ENCODE assay signal across 8 cellular contexts in genomic region chr1:155084722-155085503, GRCh38. TPM values are rescaled to one million over a fixed set of nuclear protein-coding genes. Genes with fewer than 3 reads are reported as not detected.
A peak's percentile ranks its signal among the peaks of the same experiment; 100 is the strongest.
DNase-seq lines count a peak whose midpoint lies in the region; ATAC-seq and TF ChIP-seq lines count a peak whose summit lies in the region.

No MANE protein-coding gene starts in this region.

- peaks cover 46% of the 10 kb centered on the region for H3K27me3 ChIP-seq in endodermal cell (ENCODE audit: control insufficient read depth, insufficient read depth, low read length, poor library complexity, severe bottlenecking)

- H3K36me3 ChIP-seq in endodermal cell (ENCODE audit: control insufficient read depth, insufficient read depth, low read length) = no peaks in the 10 kb centered on the region

- peak overlapping the region; percentile 96 for H3K4me3 Mint-ChIP-seq in Calu3 (ENCODE audit: low read depth, unreplicated experiment)
- H3K4me3 Mint-ChIP-seq in activated CD8-positive, alpha-beta memory T cell treated with anti-CD3 and anti-CD28 coated beads, Interleukin-2, amount 10 ng/mL, durations not matched to agents 7 days and 5 days = peak overlapping the region; percentile 92
- peak overlapping the region; percentile 88 for H3K4me3 Mint-ChIP-seq in endodermal cell

- WGBS in endodermal cell (ENCODE audit: insufficient coverage in 1 of 2, insufficient read length in 1 of 2), 2 experiments = 0% methylated on average over 32 to 67 of the region's 67 CpGs

- CTCF ChIA-PET in Calu3 (lab: Charles Lee) = interaction anchor here (0.6 to 2.2 kb wide), 24 partner anchors 9 to 416 kb away, joined by 3 to 28 read pairs (median 8); partner anchors contain the start of genes ADAM15, EFNA4, KCNN3 and KRTCAP2
- CTCF ChIA-PET in activated CD8-positive, alpha-beta memory T cell treated with anti-CD3 and anti-CD28 coated beads, Interleukin-2, amount 10 ng/mL, durations not matched to agents 7 days and 5 days (lab: Charles Lee) = interaction anchor here (0.7 to 5.5 kb wide), 50 partner anchors 9 to 700 kb away, joined by 3 to 319 read pairs (median 6); partner anchors contain the start of genes ADAM15, DCST1, DCST2 and DPM3

- H3K27ac ChIP-seq in endodermal cell (ENCODE audit: low read depth, low read length) = peak overlapping the region; percentile 66

- TF ChIP-seq CTCF in Calu3 (IDR thresholded peaks at IDR 0.05; ENCODE audit: unreplicated experiment) = peak; percentile 88
- peak; percentile 96 for TF ChIP-seq CTCF in endodermal cell (conservative IDR thresholded peaks at IDR 0.05)

- peak; percentile 68 for ATAC-seq in GM21390 (IDR thresholded peaks at IDR 0.05; ENCODE audit: unreplicated experiment)
- peak; percentile 85 for ATAC-seq in activated CD8-positive, alpha-beta memory T cell treated with anti-CD3 and anti-CD28 coated beads, Interleukin-2, amount 10 ng/mL, durations not matched to agents 7 days and 5 days

- H3K4me3 ChIP-seq in endodermal cell (ENCODE audit: low read length) = peak overlapping the region; percentile 93

- no peaks in the 10 kb centered on the region for H3K9me3 ChIP-seq in endodermal cell (ENCODE audit: control insufficient read depth, low read length)

- H3K36me3 Mint-ChIP-seq in Calu3 (ENCODE audit: insufficient read depth, unreplicated experiment) = peaks cover 37% of the 10 kb centered on the region
- no peaks in the 10 kb centered on the region for H3K36me3 Mint-ChIP-seq in activated CD8-positive, alpha-beta memory T cell treated with anti-CD3 and anti-CD28 coated beads, Interleukin-2, amount 10 ng/mL, durations not matched to agents 7 days and 5 days
- no peaks in the 10 kb centered on the region for H3K36me3 Mint-ChIP-seq in endodermal cell (ENCODE audit: low read depth)

- peak overlapping the region; percentile 62 for H3K27ac Mint-ChIP-seq in Calu3 (ENCODE audit: unreplicated experiment)
- H3K27ac Mint-ChIP-seq in activated CD8-positive, alpha-beta memory T cell treated with anti-CD3 and anti-CD28 coated beads, Interleukin-2, amount 10 ng/mL, durations not matched to agents 7 days and 5 days = peak overlapping the region; percentile 94
- H3K27ac Mint-ChIP-seq in endodermal cell = peak overlapping the region; percentile 97

- H3K4me1 Mint-ChIP-seq in Calu3 (ENCODE audit: low read depth, unreplicated experiment) (peaks cover 44% of the 10 kb centered on the region), endodermal cell (peaks cover 10% of the 10 kb centered on the region)
- H3K4me1 Mint-ChIP-seq in activated CD8-positive, alpha-beta memory T cell treated with anti-CD3 and anti-CD28 coated beads, Interleukin-2, amount 10 ng/mL, durations not matched to agents 7 days and 5 days = peaks cover 32% of the 10 kb centered on the region

- H3K9ac ChIP-seq in endodermal cell (ENCODE audit: extremely low read depth, low read length, poor library complexity, severe bottlenecking) = peak overlapping the region; percentile 44

- H3K9me3 Mint-ChIP-seq in Calu3 (ENCODE audit: low read depth, unreplicated experiment) = no peaks in the 10 kb centered on the region
- H3K9me3 Mint-ChIP-seq in activated CD8-positive, alpha-beta memory T cell treated with anti-CD3 and anti-CD28 coated beads, Interleukin-2, amount 10 ng/mL, durations not matched to agents 7 days and 5 days (ENCODE audit: low read depth) = no peaks in the 10 kb centered on the region
- no peaks in the 10 kb centered on the region for H3K9me3 Mint-ChIP-seq in endodermal cell

- BruUV-seq in Calu3 (replicated peaks; lab: Mats Ljungman, UMichigan) = no TSS peak

- no peaks in the 10 kb centered on the region for H3K4me1 ChIP-seq in endodermal cell (ENCODE audit: control insufficient read depth, insufficient read depth, low read length)

- intact Hi-C loops in Calu3 (cut with micrococcal nuclease; ENCODE audit: unreplicated experiment) = loop anchor here (1.0 to 5.0 kb wide), 3 partner anchors 22 to 526 kb away; partner anchors contain the start of genes EFNA4 and UBE2Q1

- H3K27me3 Mint-ChIP-seq in Calu3 (ENCODE audit: unreplicated experiment) (peaks cover 44% of the 10 kb centered on the region), endodermal cell (ENCODE audit: insufficient read depth) (peaks cover 57% of the 10 kb centered on the region)
- peaks cover 33% of the 10 kb centered on the region for H3K27me3 Mint-ChIP-seq in activated CD8-positive, alpha-beta memory T cell treated with anti-CD3 and anti-CD28 coated beads, Interleukin-2, amount 10 ng/mL, durations not matched to agents 7 days and 5 days

- DNase-seq in Calu3 (peak; percentile 97), HUDEP-2 (lab: John Stamatoyannopoulos, UW; ENCODE audit: unreplicated experiment in 76 of 76) (peak in 72 of 76 experiments; percentile 50 to 98 (median 84)), NOMO-1 treated with DMSO at 0.1 percent for 48 hours (lab: John Stamatoyannopoulos, UW; ENCODE audit: unreplicated experiment) (peak; percentile 97), endodermal cell (peak; percentile 98), mesenteric fat pad (ENCODE audit: low spot score) (peak; percentile 98)
- peak; percentile 95 for DNase-seq in activated CD8-positive, alpha-beta memory T cell treated with anti-CD3 and anti-CD28 coated beads, Interleukin-2, amount 10 ng/mL, durations not matched to agents 7 days and 5 days
- DNase-seq in stimulated activated CD8-positive, alpha-beta memory T cell treated with anti-CD3 and anti-CD28 coated beads, Interleukin-15, amount 100 ng/mL, for 1 hour (ENCODE audit: low read depth) = peak; percentile 77

RNA-seq across cellular contexts. Expression of gene EFNA3, which starts 6.3 kb away (rescaled TPM):
- 1.7 and 3.4 TPM in 2 replicates for total RNA-seq in Calu3 (2022)
- total RNA-seq in activated CD8-positive, alpha-beta memory T cell treated with anti-CD3 and anti-CD28 coated beads, Interleukin-2, amount 10 ng/mL, durations not matched to agents 7 days and 5 days = 1 to 10 TPM; 1.9 to 2.8 TPM
- 1 to 10 TPM; 3.1 to 6.0 TPM for total RNA-seq in endodermal cell
- polyA plus RNA-seq in endodermal cell (2013, experiment 1 of 2) = 19.9 TPM
- 19.0 TPM for polyA plus RNA-seq in endodermal cell (2013, experiment 2 of 2)
- 0.58 TPM for total RNA-seq in mesenteric fat pad

RNA-seq across cellular contexts. Expression of gene EFNA4, which starts 21.4 kb away (rescaled TPM):
- total RNA-seq in Calu3 (2022) (12.6 and 13.9 TPM in 2 replicates), endodermal cell (10 to 100 TPM; 15.9 to 17.9 TPM), mesenteric fat pad (3.1 TPM)
- 1 to 10 TPM; 3.8 to 5.3 TPM for total RNA-seq in activated CD8-positive, alpha-beta memory T cell treated with anti-CD3 and anti-CD28 coated beads, Interleukin-2, amount 10 ng/mL, durations not matched to agents 7 days and 5 days
- polyA plus RNA-seq in endodermal cell (2013, experiment 1 of 2) = 30.7 TPM
- polyA plus RNA-seq in endodermal cell (2013, experiment 2 of 2) = 29.6 TPM

RNA-seq across cellular contexts. Expression of gene ADAM15, which starts 33.8 kb away (rescaled TPM):
- total RNA-seq in Calu3 (2022) (99.1 and 103 TPM in 2 replicates), endodermal cell (10 to 100 TPM; 13.4 to 16.5 TPM), mesenteric fat pad (176 TPM)
- total RNA-seq in activated CD8-positive, alpha-beta memory T cell treated with anti-CD3 and anti-CD28 coated beads, Interleukin-2, amount 10 ng/mL, durations not matched to agents 7 days and 5 days = 10 to 100 TPM; 41.7 to 47.5 TPM
- polyA plus RNA-seq in endodermal cell (2013, experiment 1 of 2) = 26.5 TPM
- polyA plus RNA-seq in endodermal cell (2013, experiment 2 of 2) = 27.3 TPM

RNA-seq across cellular contexts. Expression of gene EFNA1, which starts 42.8 kb away (rescaled TPM):
- total RNA-seq in Calu3 (2022) = 33.7 and 41.7 TPM in 2 replicates
- not detected for total RNA-seq in activated CD8-positive, alpha-beta memory T cell treated with anti-CD3 and anti-CD28 coated beads, Interleukin-2, amount 10 ng/mL, durations not matched to agents 7 days and 5 days
- 1 to 10 TPM; 3.6 to 5.0 TPM for total RNA-seq in endodermal cell
- 4.0 TPM for polyA plus RNA-seq in endodermal cell (2013, experiment 1 of 2)
- 4.6 TPM for polyA plus RNA-seq in endodermal cell (2013, experiment 2 of 2)
- 17.8 TPM for total RNA-seq in mesenteric fat pad

RNA-seq across cellular contexts. Expression of gene SLC50A1, which starts 50.7 kb away (rescaled TPM):
- total RNA-seq in Calu3 (2022) (68.5 and 72.0 TPM in 2 replicates), endodermal cell (10 to 100 TPM; 25.1 to 29.8 TPM), mesenteric fat pad (30.2 TPM)
- total RNA-seq in activated CD8-positive, alpha-beta memory T cell treated with anti-CD3 and anti-CD28 coated beads, Interleukin-2, amount 10 ng/mL, durations not matched to agents 7 days and 5 days = 10 to 100 TPM; 39.8 to 41.2 TPM
- 32.0 TPM for polyA plus RNA-seq in endodermal cell (2013, experiment 1 of 2)
- polyA plus RNA-seq in endodermal cell (2013, experiment 2 of 2) = 27.5 TPM

Comparison
In these comparisons a context has a peak if more than half of its experiments do, and no peak if none do; other contexts are left out.
1. Peak in every context shown above with its lines: DNase-seq, ATAC-seq, H3K4me3 ChIP-seq and H3K27ac ChIP-seq.